18 cellular contexts compared by ENCODE assay signal in the genomic region with DNA sequence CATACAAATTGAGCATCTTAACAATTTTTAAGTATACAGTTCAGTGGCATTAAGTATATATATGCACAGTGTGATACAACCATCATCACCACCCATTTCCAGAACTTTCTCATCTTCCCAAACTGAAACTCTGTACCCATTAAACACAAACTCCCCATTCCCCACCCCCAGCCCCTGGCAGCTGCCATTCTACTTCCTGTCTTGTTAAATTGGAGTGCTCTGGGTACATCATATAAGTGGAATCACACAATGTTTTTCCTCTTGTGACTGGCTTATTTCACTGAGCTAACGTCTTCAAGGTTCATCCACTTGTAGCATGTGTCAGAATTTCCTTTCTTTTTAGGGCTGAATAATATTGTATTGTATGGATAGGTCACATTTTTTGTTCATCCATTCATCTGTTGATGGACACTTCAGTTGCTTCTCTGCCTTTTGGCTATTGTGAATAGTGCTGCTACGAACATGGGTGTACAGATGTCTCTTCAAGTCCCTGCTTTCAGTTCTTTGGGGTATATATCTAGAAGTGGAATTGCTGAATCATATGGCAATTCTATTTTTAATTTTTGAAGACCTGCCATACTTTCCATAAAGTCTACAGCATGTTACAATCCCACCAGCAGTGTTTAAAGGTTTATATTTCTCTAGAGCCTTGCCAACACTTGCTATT. TPM values are rescaled to one million over a fixed set of nuclear protein-coding genes. Genes with fewer than 3 reads are reported as not detected.
DNase-seq lines count a peak whose midpoint lies in the region; ATAC-seq, FAIRE-seq and TF ChIP-seq lines count a peak whose summit lies in the region.
"Had no signal": no experiment of that assay in that cellular context is flagged by ENCODE, and none has a peak within 500 bp of the region (broad histone marks: within the 10 kb centered on the region; RNA-seq: fewer than 3 reads in every experiment).

No MANE protein-coding gene starts in this region.

- no peak for TF ChIP-seq EP300 in ovary (IDR thresholded peaks at IDR 0.05)

- H3K27me3 Mint-ChIP-seq in activated CD4-positive, alpha-beta memory T cell treated with anti-CD3 and anti-CD28 coated beads for 36 hours = peaks cover 4% of the 10 kb centered on the region
- peaks cover 28% of the 10 kb centered on the region for H3K27me3 Mint-ChIP-seq in activated CD4-positive, alpha-beta memory T cell treated with anti-CD3 and anti-CD28 coated beads, Interleukin-2, amount 10 ng/mL, durations not matched to agents 7 days and 5 days
- H3K27me3 Mint-ChIP-seq in activated naive CD8-positive, alpha-beta T cell treated with anti-CD3 and anti-CD28 coated beads, Interleukin-2, amount 10 ng/mL, durations not matched to agents 7 days and 5 days = peaks cover 9% of the 10 kb centered on the region

- H3K4me1 ChIP-seq in small intestine (ENCODE audit: control insufficient read depth in 2 of 2, insufficient read depth in 1 of 2, low read depth in 1 of 2, low read length in 1 of 2) (peaks cover 0 to 4% of the 10 kb centered on the region in 2 donors), ovary (ENCODE audit: insufficient read depth) (no peaks in the 10 kb centered on the region)

- no peak for FAIRE-seq in small intestine (lab: Jason Lieb, UNC)

- no peaks in the 10 kb centered on the region for H3K9me3 Mint-ChIP-seq in activated CD4-positive, alpha-beta memory T cell treated with anti-CD3 and anti-CD28 coated beads for 36 hours
- no peaks in the 10 kb centered on the region for H3K9me3 Mint-ChIP-seq in activated CD4-positive, alpha-beta memory T cell treated with anti-CD3 and anti-CD28 coated beads, Interleukin-2, amount 10 ng/mL, durations not matched to agents 7 days and 5 days
- no peaks in the 10 kb centered on the region for H3K9me3 Mint-ChIP-seq in activated naive CD8-positive, alpha-beta T cell treated with anti-CD3 and anti-CD28 coated beads, Interleukin-2, amount 10 ng/mL, durations not matched to agents 7 days and 5 days
- H3K9me3 Mint-ChIP-seq: GM23338 had no signal

- H3K27me3 ChIP-seq in small intestine (ENCODE audit: control insufficient read depth in 2 of 2, insufficient read depth in 2 of 2, low read length in 2 of 2) (no peaks in the 10 kb centered on the region), ovary (no peaks in the 10 kb centered on the region)
- H3K27me3 ChIP-seq: neutrophil, upper lobe of right lung had no signal

- no peak overlapping the region for H3K27ac Mint-ChIP-seq in activated CD4-positive, alpha-beta memory T cell treated with anti-CD3 and anti-CD28 coated beads for 36 hours
- H3K27ac Mint-ChIP-seq in activated CD4-positive, alpha-beta memory T cell treated with anti-CD3 and anti-CD28 coated beads, Interleukin-2, amount 10 ng/mL, durations not matched to agents 7 days and 5 days = no peak overlapping the region
- H3K27ac Mint-ChIP-seq in activated naive CD8-positive, alpha-beta T cell treated with anti-CD3 and anti-CD28 coated beads, Interleukin-2, amount 10 ng/mL, durations not matched to agents 7 days and 5 days = peak overlapping the region; percentile 71
- H3K27ac Mint-ChIP-seq: GM23338 had no signal

- POLR2A ChIA-PET in activated CD4-positive, alpha-beta memory T cell treated with anti-CD3 and anti-CD28 coated beads for 36 hours (lab: Charles Lee) = interaction anchor here (1.4 to 3.1 kb wide), 5 partner anchors 14 to 66 kb away, joined by 3 to 17 read pairs (median 9); partner anchors contain the start of gene RREB1
- POLR2A ChIA-PET in activated CD4-positive, alpha-beta memory T cell treated with anti-CD3 and anti-CD28 coated beads, Interleukin-2, amount 10 ng/mL, durations not matched to agents 7 days and 5 days (lab: Charles Lee) = interaction anchor here (0.6 to 4.9 kb wide), 5 partner anchors 14 to 245 kb away, joined by 3 to 39 read pairs (median 3); partner anchors contain the start of gene RREB1
- POLR2A ChIA-PET in activated naive CD8-positive, alpha-beta T cell treated with anti-CD3 and anti-CD28 coated beads, Interleukin-2, amount 10 ng/mL, durations not matched to agents 7 days and 5 days (lab: Charles Lee) = interaction anchor here (1.5 to 3.1 kb wide), 3 partner anchors 14 to 59 kb away, joined by 5 to 45 read pairs (median 12); partner anchors contain the start of gene RREB1

- H3K9me3 ChIP-seq in small intestine (ENCODE audit: control insufficient read depth, low read depth) (no peaks in the 10 kb centered on the region), ovary (no peaks in the 10 kb centered on the region)
- H3K9me3 ChIP-seq: neutrophil, SK-N-SH, upper lobe of right lung had no signal

- H3K36me3 Mint-ChIP-seq in activated CD4-positive, alpha-beta memory T cell treated with anti-CD3 and anti-CD28 coated beads for 36 hours = peaks cover 1% of the 10 kb centered on the region
- no peaks in the 10 kb centered on the region for H3K36me3 Mint-ChIP-seq in activated CD4-positive, alpha-beta memory T cell treated with anti-CD3 and anti-CD28 coated beads, Interleukin-2, amount 10 ng/mL, durations not matched to agents 7 days and 5 days (ENCODE audit: low read depth)
- H3K36me3 Mint-ChIP-seq in activated naive CD8-positive, alpha-beta T cell treated with anti-CD3 and anti-CD28 coated beads, Interleukin-2, amount 10 ng/mL, durations not matched to agents 7 days and 5 days = no peaks in the 10 kb centered on the region

- CTCF ChIA-PET in activated CD4-positive, alpha-beta memory T cell treated with anti-CD3 and anti-CD28 coated beads for 36 hours (lab: Charles Lee) = interaction anchor here (1.0 to 2.1 kb wide), 8 partner anchors 15 to 411 kb away, joined by 3 to 8 read pairs (median 6); partner anchors contain the start of gene RREB1
- CTCF ChIA-PET in activated CD4-positive, alpha-beta memory T cell treated with anti-CD3 and anti-CD28 coated beads, Interleukin-2, amount 10 ng/mL, durations not matched to agents 7 days and 5 days (lab: Charles Lee) = interaction anchor here (1.2 to 2.3 kb wide), 3 partner anchors 18 to 412 kb away, joined by 4 to 13 read pairs (median 4); no protein-coding TSS in a partner anchor

- H3K36me3 ChIP-seq in small intestine (ENCODE audit: control insufficient read depth in 2 of 2, insufficient read depth in 2 of 2, low read length in 2 of 2) (no peaks in the 10 kb centered on the region), ovary (no peaks in the 10 kb centered on the region)
- H3K36me3 ChIP-seq: neutrophil, upper lobe of right lung had no signal

- intact Hi-C loops in activated CD4-positive, alpha-beta memory T cell treated with anti-CD3 and anti-CD28 coated beads for 36 hours (cut with micrococcal nuclease) = no loop called here
- intact Hi-C loops in ovary (cut with DNase I) = loop anchor here in 1 of 4 donors (10.0 kb wide), 1 partner anchor 363 kb away; no protein-coding TSS in a partner anchor

- peaks cover 28% of the 10 kb centered on the region for H3K4me1 Mint-ChIP-seq in activated CD4-positive, alpha-beta memory T cell treated with anti-CD3 and anti-CD28 coated beads for 36 hours (ENCODE audit: low read depth)
- peaks cover 27% of the 10 kb centered on the region for H3K4me1 Mint-ChIP-seq in activated CD4-positive, alpha-beta memory T cell treated with anti-CD3 and anti-CD28 coated beads, Interleukin-2, amount 10 ng/mL, durations not matched to agents 7 days and 5 days
- H3K4me1 Mint-ChIP-seq in activated naive CD8-positive, alpha-beta T cell treated with anti-CD3 and anti-CD28 coated beads, Interleukin-2, amount 10 ng/mL, durations not matched to agents 7 days and 5 days = peaks cover 22% of the 10 kb centered on the region

- peak; percentile 4 for ATAC-seq in GM18858 (IDR thresholded peaks at IDR 0.05; ENCODE audit: unreplicated experiment)
- ATAC-seq in activated naive CD8-positive, alpha-beta T cell treated with anti-CD3 and anti-CD28 coated beads, Interleukin-2, amount 10 ng/mL, durations not matched to agents 7 days and 5 days (ENCODE audit: low read depth) = no peak
- ATAC-seq: right cardiac atrium had no signal

- H3K27ac ChIP-seq in small intestine (ENCODE audit: low read depth in 1 of 2, low read length in 1 of 2) (peak overlapping the region; percentile 65 to 87), ovary (no peak overlapping the region)

- TF ChIP-seq CTCF in ovary (IDR thresholded peaks at IDR 0.05) = no peak

- no peak for TF ChIP-seq POLR2A in ovary (IDR thresholded peaks at IDR 0.05)

- WGBS in small intestine, 3 donors = 52 to 69% (median 66%) methylated on average over 2 of the region's 2 CpGs
- WGBS in ovary, 3 donors = 75 to 85% (median 79%) methylated on average over 2 of the region's 2 CpGs

- H3K4me3 ChIP-seq in small intestine (ENCODE audit: low read depth in 1 of 2, low read length in 2 of 2) = no peak overlapping the region
- H3K4me3 ChIP-seq in ovary = no peak overlapping the region

- H3K4me3 Mint-ChIP-seq in activated CD4-positive, alpha-beta memory T cell treated with anti-CD3 and anti-CD28 coated beads for 36 hours = no peak overlapping the region
- no peak overlapping the region for H3K4me3 Mint-ChIP-seq in activated CD4-positive, alpha-beta memory T cell treated with anti-CD3 and anti-CD28 coated beads, Interleukin-2, amount 10 ng/mL, durations not matched to agents 7 days and 5 days
- peak overlapping the region; percentile 75 for H3K4me3 Mint-ChIP-seq in activated naive CD8-positive, alpha-beta T cell treated with anti-CD3 and anti-CD28 coated beads, Interleukin-2, amount 10 ng/mL, durations not matched to agents 7 days and 5 days

- peak; percentile 36 for DNase-seq in activated CD4-positive, alpha-beta memory T cell treated with anti-CD3 and anti-CD28 coated beads for 36 hours
- no peak for DNase-seq in activated CD4-positive, alpha-beta memory T cell treated with anti-CD3 and anti-CD28 coated beads, Interleukin-2, amount 10 ng/mL, durations not matched to agents 7 days and 5 days
- DNase-seq in activated naive CD8-positive, alpha-beta T cell treated with anti-CD3 and anti-CD28 coated beads, Interleukin-2, amount 10 ng/mL, durations not matched to agents 7 days and 5 days = no peak
- peak; percentile 18 for DNase-seq in small intestine
- DNase-seq in NK-92 (lab: John Stamatoyannopoulos, UW; ENCODE audit: unreplicated experiment) = no peak
- no peak for DNase-seq in NCI-H82 treated with DMSO at 0.1 percent for 48 hours (lab: John Stamatoyannopoulos, UW; ENCODE audit: unreplicated experiment)
- DNase-seq in ovary = no peak
- DNase-seq: amygdala; IMR-90; mesendoderm; NCI-H345; right cardiac atrium; SK-N-SH; stimulated activated CD4-positive, alpha-beta T cell treated with anti-CD3 and anti-CD28 coated beads, Interleukin-2, amount 100 ng/mL, for 48 hours; upper lobe of right lung had no signal

RNA-seq across cellular contexts. Expression of gene RREB1, which starts 19.6 kb away (rescaled TPM):
- 10 to 100 TPM; 13.0 to 13.5 TPM for total RNA-seq in activated CD4-positive, alpha-beta memory T cell treated with anti-CD3 and anti-CD28 coated beads for 36 hours
- 10 to 100 TPM; 26.5 to 27.9 TPM for total RNA-seq in activated CD4-positive, alpha-beta memory T cell treated with anti-CD3 and anti-CD28 coated beads, Interleukin-2, amount 10 ng/mL, durations not matched to agents 7 days and 5 days
- total RNA-seq in activated naive CD8-positive, alpha-beta T cell treated with anti-CD3 and anti-CD28 coated beads, Interleukin-2, amount 10 ng/mL, durations not matched to agents 7 days and 5 days = 10 to 100 TPM; 37.0 to 39.1 TPM
- polyA plus RNA-seq in small intestine (10 to 100 TPM in 2 of 3 donors, 1 to 10 TPM in 1; 6.5 to 12.7 (median 10.3) TPM), ovary (10 to 100 TPM in 1 of 2 donors, 1 to 10 TPM in 1; 7.3 to 15.1 TPM)
- total RNA-seq in ovary = 10 to 100 TPM; 21.1 to 64.4 (median 53.3) TPM

Comparison
In these comparisons a context has a peak if more than half of its experiments do, and no peak if none do; other contexts are left out.
1. DNase-seq: peak in activated CD4-positive, alpha-beta memory T cell treated with anti-CD3 and anti-CD28 coated beads for 36 hours (single experiment) and small intestine (single experiment); none in activated CD4-positive, alpha-beta memory T cell treated with anti-CD3 and anti-CD28 coated beads, Interleukin-2, amount 10 ng/mL, durations not matched to agents 7 days and 5 days (single experiment), activated naive CD8-positive, alpha-beta T cell treated with anti-CD3 and anti-CD28 coated beads, Interleukin-2, amount 10 ng/mL, durations not matched to agents 7 days and 5 days (single experiment), NK-92 (single experiment), NCI-H82 treated with DMSO at 0.1 percent for 48 hours (single experiment) and ovary (0 of 5).
2. H3K27ac ChIP-seq: peak in small intestine (2 of 2); none in ovary (0 of 2).